Comparison of ENCODE assay signal across 30 cellular contexts in genomic region chr10:24313233-24313632, GRCh38.
DNase-seq lines count a peak whose midpoint lies in the region; ATAC-seq and TF ChIP-seq lines count a peak whose summit lies in the region.
"Had no signal": no experiment of that assay in that cellular context is flagged by ENCODE, and none has a peak within 500 bp of the region (broad histone marks: within the 10 kb centered on the region; RNA-seq: fewer than 3 reads in every experiment).

No MANE protein-coding gene starts in this region.

- no peaks in the 10 kb centered on the region for H3K27me3 ChIP-seq in left ventricle myocardium inferior (ENCODE audit: low read depth)
- H3K27me3 ChIP-seq in naive thymus-derived CD4-positive, alpha-beta T cell (ENCODE audit: control insufficient read depth in 2 of 2, insufficient read depth in 2 of 2, low read length in 2 of 2): no peaks in the 10 kb centered on the region
- H3K27me3 ChIP-seq: BLaER1, MG63, SJCRH30, tibial artery had no signal

- H3K36me3 ChIP-seq in left ventricle myocardium inferior: no peaks in the 10 kb centered on the region
- H3K36me3 ChIP-seq in naive thymus-derived CD4-positive, alpha-beta T cell (ENCODE audit: control insufficient read depth in 2 of 3, insufficient read depth in 3 of 3, low read length in 3 of 3): no peaks in the 10 kb centered on the region
- H3K36me3 ChIP-seq: BLaER1, MG63, tibial artery had no signal

- H3K9me3 ChIP-seq in left ventricle myocardium inferior (replicated peaks): no peaks in the 10 kb centered on the region
- no peaks in the 10 kb centered on the region for H3K9me3 ChIP-seq in naive thymus-derived CD4-positive, alpha-beta T cell (ENCODE audit: control insufficient read depth in 2 of 3, low read length in 3 of 3)
- H3K9me3 ChIP-seq: BLaER1, MG63, SJCRH30, tibial artery had no signal

- POLR2A ChIA-PET in naive thymus-derived CD4-positive, alpha-beta T cell (lab: Charles Lee): no interaction called here

- ATAC-seq in GM21737 (IDR thresholded peaks at IDR 0.05; ENCODE audit: unreplicated experiment) (no peak), GM18873 (IDR thresholded peaks at IDR 0.05; ENCODE audit: low FRiP score, unreplicated experiment) (no peak)
- no peak for ATAC-seq in naive thymus-derived CD4-positive, alpha-beta T cell
- ATAC-seq: HCT116, natural killer cell, T-cell had no signal

- no peaks in the 10 kb centered on the region for H3K4me1 Mint-ChIP-seq in naive thymus-derived CD4-positive, alpha-beta T cell
- H3K4me1 Mint-ChIP-seq: natural killer cell, T-cell had no signal

- H3K4me3 Mint-ChIP-seq in naive thymus-derived CD4-positive, alpha-beta T cell: no peak overlapping the region
- H3K4me3 Mint-ChIP-seq: natural killer cell, T-cell had no signal

- peaks cover 31% of the 10 kb centered on the region for H3K4me1 ChIP-seq in left ventricle myocardium inferior
- no peaks in the 10 kb centered on the region for H3K4me1 ChIP-seq in naive thymus-derived CD4-positive, alpha-beta T cell (ENCODE audit: control insufficient read depth in 2 of 2, insufficient read depth in 2 of 2, low read length in 2 of 2)
- H3K4me1 ChIP-seq: BLaER1, tibial artery had no signal

- CTCF ChIA-PET in naive thymus-derived CD4-positive, alpha-beta T cell (lab: Charles Lee): no interaction called here

- H3K9me3 Mint-ChIP-seq in naive thymus-derived CD4-positive, alpha-beta T cell: peaks cover 0 to 7% (median 2%) of the 10 kb centered on the region in 11 donors
- H3K9me3 Mint-ChIP-seq: activated T-helper 2 cell treated with anti-CD3 and anti-CD28 coated beads, Interferon-gamma antibody, Interleukin-2, Interleukin-4, amounts not matched to agents 10 μg/mL and 5 μg/mL and 100 μg/mL, durations not matched to agents 14 hours and 24 hours and 36 hours; natural killer cell had no signal

- peak overlapping the region; percentile 52 for H3K27ac ChIP-seq in left ventricle myocardium inferior (replicated peaks)
- H3K27ac ChIP-seq in naive thymus-derived CD4-positive, alpha-beta T cell (ENCODE audit: low read depth, low read length): no peak overlapping the region
- H3K27ac ChIP-seq: BLaER1, epithelial cell of prostate, KMS-11, SJCRH30, tibial artery had no signal

- H3K27me3 Mint-ChIP-seq in naive thymus-derived CD4-positive, alpha-beta T cell: peaks cover 0 to 9% (median 5%) of the 10 kb centered on the region in 5 donors

- H3K27ac Mint-ChIP-seq in naive thymus-derived CD4-positive, alpha-beta T cell: no peak overlapping the region
- H3K27ac Mint-ChIP-seq: activated T-helper 2 cell treated with anti-CD3 and anti-CD28 coated beads, Interferon-gamma antibody, Interleukin-2, Interleukin-4, amounts not matched to agents 10 μg/mL and 5 μg/mL and 100 μg/mL, durations not matched to agents 14 hours and 24 hours and 36 hours; natural killer cell; T-cell had no signal

- DNase-seq in DMS153 treated with DMSO at 0.1 percent for 48 hours (lab: John Stamatoyannopoulos, UW; ENCODE audit: unreplicated experiment) (peak; percentile 13), NCI-H128 (lab: John Stamatoyannopoulos, UW; ENCODE audit: unreplicated experiment) (peak; percentile 34), NCI-H524 treated with DMSO at 0.1 percent for 48 hours (lab: John Stamatoyannopoulos, UW) (peak; percentile 36), left ventricle myocardium inferior (no peak), cerebellar nuclear complex (lab: John Stamatoyannopoulos, UW) (no peak)
- DNase-seq in naive thymus-derived CD4-positive, alpha-beta T cell: no peak
- DNase-seq: activated CD4-positive, alpha-beta T cell treated with anti-CD3 and anti-CD28 coated beads for 48 hours; activated CD8-positive, alpha-beta memory T cell treated with anti-CD3 and anti-CD28 coated beads for 24 hours; activated naive CD4-positive, alpha-beta T cell treated with anti-CD3 and anti-CD28 coated beads, Interleukin-2, amount 50 U/mL, for 16 hours; activated T-cell treated with anti-CD3 and anti-CD28 coated beads for 4 hours; amniotic stem cell; GF-D8; MG63; natural killer cell; NCI-H1436 treated with DMSO at 0.1 percent for 48 hours; NCI-H345; NCI-H748 treated with DMSO at 0.1 percent for 48 hours; occipital lobe; SJCRH30; stimulated activated CD4-positive, alpha-beta T cell treated with anti-CD3 and anti-CD28 coated beads, Interleukin-4, amount 100 ng/mL, for 4 hours; T-cell; tibial artery had no signal

- H3K4me3 ChIP-seq in left ventricle myocardium inferior: no peak overlapping the region
- H3K4me3 ChIP-seq in naive thymus-derived CD4-positive, alpha-beta T cell (ENCODE audit: low read length): no peak overlapping the region
- H3K4me3 ChIP-seq: BLaER1, lung, MG63, SJCRH30, tibial artery had no signal

- intact Hi-C loops in left ventricle myocardium inferior (cut with micrococcal nuclease): no loop called here
- intact Hi-C loops in naive thymus-derived CD4-positive, alpha-beta T cell (cut with micrococcal nuclease): no loop called here

- no peaks in the 10 kb centered on the region for H3K36me3 Mint-ChIP-seq in naive thymus-derived CD4-positive, alpha-beta T cell
- H3K36me3 Mint-ChIP-seq: natural killer cell, T-cell had no signal

- no peak for TF ChIP-seq CTCF in left ventricle myocardium inferior (IDR thresholded peaks at IDR 0.05; ENCODE audit: borderline replicate concordance)

Comparison
In these comparisons a context has a peak if more than half of its experiments do, and no peak if none do; other contexts are left out.
1. DNase-seq: peak in DMS153 treated with DMSO at 0.1 percent for 48 hours (single experiment), NCI-H128 (single experiment) and NCI-H524 treated with DMSO at 0.1 percent for 48 hours (single experiment); none in left ventricle myocardium inferior (single experiment), cerebellar nuclear complex (0 of 2) and naive thymus-derived CD4-positive, alpha-beta T cell (0 of 9).